ENCODE assay signal across 8 cellular contexts in genomic region chr3:50299638-50299928, GRCh38. TPM values are rescaled to one million over a fixed set of nuclear protein-coding genes. Genes with fewer than 3 reads are reported as not detected.
DNase-seq lines count a peak whose midpoint lies in the region; ATAC-seq and TF ChIP-seq lines count a peak whose summit lies in the region.

No MANE protein-coding gene starts in this region.

- peak overlapping the region; percentile 98 for H3K27ac Mint-ChIP-seq in progenitor cell of endocrine pancreas

- H3K4me1 ChIP-seq in DOHH2 (ENCODE audit: control insufficient read depth, low read length), result peaks cover 19% of the 10 kb centered on the region

- no peaks in the 10 kb centered on the region for H3K27me3 ChIP-seq in DOHH2 (ENCODE audit: control insufficient read depth, low read length)

- H3K27me3 Mint-ChIP-seq in progenitor cell of endocrine pancreas, result no peaks in the 10 kb centered on the region

- no peaks in the 10 kb centered on the region for H3K36me3 ChIP-seq in DOHH2 (ENCODE audit: control insufficient read depth, low read length)

- H3F3A ChIP-seq in DOHH2 (ENCODE audit: control insufficient read depth, insufficient read depth), result peaks cover 4% of the 10 kb centered on the region; the same call in 1 of the 2 replicates

- H3K4me1 Mint-ChIP-seq in progenitor cell of endocrine pancreas (ENCODE audit: low read depth), result peaks cover 17% of the 10 kb centered on the region

- peak overlapping the region; percentile 90 for H3K4me3 Mint-ChIP-seq in progenitor cell of endocrine pancreas (ENCODE audit: low read depth)

- no peaks in the 10 kb centered on the region for H3K36me3 Mint-ChIP-seq in progenitor cell of endocrine pancreas (ENCODE audit: insufficient read depth)

- H4K20me1 ChIP-seq in DOHH2 (ENCODE audit: control insufficient read depth, insufficient read depth, low read depth, low read length), result no peaks in the 10 kb centered on the region

- 0 out of 2 replicates have a peak, but pooled peaks cover 3% of the 10 kb centered on the region for H3K79me2 ChIP-seq in DOHH2 (ENCODE audit: control insufficient read depth, low read length)

- H3K4me2 ChIP-seq in DOHH2 (ENCODE audit: low read length), result peak overlapping the region; percentile 98

- H3K4me3 ChIP-seq in DOHH2 (ENCODE audit: low read length), result peak overlapping the region; percentile 98
- H3K4me3 ChIP-seq in epithelial cell of proximal tubule (ENCODE audit: low read depth, low read length), result peak overlapping the region; percentile 53

- TF ChIP-seq CTCF in DOHH2 (IDR thresholded peaks at IDR 0.05; ENCODE audit: low read depth, low read length, poor library complexity, severe bottlenecking) (no peak), RWPE1 (conservative IDR thresholded peaks at IDR 0.05; ENCODE audit: low read depth) (no peak), epithelial cell of proximal tubule (conservative IDR thresholded peaks at IDR 0.05; ENCODE audit: low read depth, low read length) (no peak), progenitor cell of endocrine pancreas (IDR thresholded peaks at IDR 0.05; ENCODE audit: unreplicated experiment) (no peak)

- no peaks in the 10 kb centered on the region for H3K9me3 Mint-ChIP-seq in progenitor cell of endocrine pancreas (ENCODE audit: low read depth)

- no peaks in the 10 kb centered on the region for H3K9me2 ChIP-seq in DOHH2 (replicated peaks; ENCODE audit: control insufficient read depth, low read length)

- POLR2A ChIA-PET in RWPE1 (lab: Yijun Ruan, JAX; ENCODE audit: low non-redundant PET), result interaction anchor here (0.6 to 1.5 kb wide), 3 partner anchors 16 to 24 kb away, joined by 3 to 5 read pairs (median 3); no protein-coding TSS in a partner anchor

- no peaks in the 10 kb centered on the region for H3K9me3 ChIP-seq in DOHH2 (ENCODE audit: control insufficient read depth, insufficient read depth, low read length)

- peak overlapping the region; percentile 20 for H3K27ac ChIP-seq in DOHH2 (ENCODE audit: low read depth, low read length)
- H3K27ac ChIP-seq in RWPE1, result peak overlapping the region; percentile 93

- ATAC-seq in GM19463 (IDR thresholded peaks at IDR 0.05; ENCODE audit: unreplicated experiment) (no peak), HG03045 (IDR thresholded peaks at IDR 0.05; ENCODE audit: unreplicated experiment) (no peak), GM19467 (IDR thresholded peaks at IDR 0.05; ENCODE audit: unreplicated experiment) (no peak)

- DNase-seq in RWPE1 (ENCODE audit: low spot score) (no peak), epithelial cell of proximal tubule (ENCODE audit: low read depth) (no peak), progenitor cell of endocrine pancreas (ENCODE audit: low spot score, unreplicated experiment) (no peak), NCI-H1694 treated with DMSO at 0.1 percent for 48 hours (lab: John Stamatoyannopoulos, UW) (no peak)

- CTCF ChIA-PET in RWPE1 (lab: Yijun Ruan, JAX), result interaction anchor here (0.6 to 0.7 kb wide), 2 partner anchors 22 to 41 kb away, joined by 3 to 4 read pairs; partner anchors contain the start of gene RASSF1

RNA-seq across cellular contexts. Expression of gene HYAL3, which starts 0.4 kb away (rescaled TPM):
- total RNA-seq in epithelial cell of proximal tubule (7.8 and 8.8 TPM in 2 replicates), progenitor cell of endocrine pancreas (3.2 and 3.6 TPM in 2 replicates)

RNA-seq across cellular contexts. Expression of gene NAA80, which starts 0.4 kb away (rescaled TPM):
- 8.5 and 19.4 TPM in 2 replicates for total RNA-seq in epithelial cell of proximal tubule
- total RNA-seq in progenitor cell of endocrine pancreas, result 7.5 and 9.4 TPM in 2 replicates

RNA-seq across cellular contexts. Expression of gene HYAL1, which starts 3.8 kb away (rescaled TPM):
- total RNA-seq in epithelial cell of proximal tubule (1.3 and 2.2 TPM in 2 replicates), progenitor cell of endocrine pancreas (3.1 and 4.1 TPM in 2 replicates)

RNA-seq across cellular contexts. Expression of gene IFRD2, which starts 7.4 kb away (rescaled TPM):
- total RNA-seq in epithelial cell of proximal tubule (76.6 and 165 TPM in 2 replicates), progenitor cell of endocrine pancreas (49.0 and 58.7 TPM in 2 replicates)

RNA-seq across cellular contexts. Expression of gene LSMEM2, which starts 20.7 kb away (rescaled TPM):
- total RNA-seq in epithelial cell of proximal tubule, result not detected in 2 replicates
- not detected in 2 replicates for total RNA-seq in progenitor cell of endocrine pancreas
